9 cellular contexts compared by ENCODE assay signal in the genomic region with DNA sequence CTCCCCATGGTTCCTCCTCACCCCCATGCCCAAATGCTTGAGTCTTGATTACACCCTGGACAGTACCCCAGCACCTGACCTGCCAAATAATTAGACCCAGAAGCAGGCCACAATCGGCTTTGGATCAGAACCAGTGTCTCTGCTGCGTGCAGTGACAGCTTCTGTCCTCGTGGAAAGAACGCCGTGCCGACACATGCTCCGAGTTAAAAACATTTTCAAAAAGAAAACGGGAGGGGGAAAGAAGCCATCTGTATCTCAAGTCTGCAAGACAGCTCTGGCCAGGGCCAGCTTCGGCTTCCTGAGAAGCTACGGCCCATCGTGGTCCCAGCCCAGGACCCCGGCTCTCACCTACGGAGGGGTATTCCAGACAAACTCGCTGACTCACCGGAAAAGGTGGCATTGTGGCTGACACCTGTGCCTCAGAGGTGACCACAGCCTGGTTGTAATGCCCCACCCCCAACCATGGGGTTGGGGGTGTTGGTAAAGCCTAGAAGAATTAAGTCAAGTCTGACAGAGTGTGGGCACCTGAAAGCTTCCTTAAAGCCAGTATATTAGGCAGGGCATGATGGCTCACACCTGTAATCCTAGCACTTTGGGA. TPM values are rescaled to one million over a fixed set of nuclear protein-coding genes. Genes with fewer than 3 reads are reported as not detected.
DNase-seq lines count a peak whose midpoint lies in the region; ATAC-seq and TF ChIP-seq lines count a peak whose summit lies in the region.
"Had no signal": no experiment of that assay in that cellular context is flagged by ENCODE, and none has a peak within 500 bp of the region (broad histone marks: within the 10 kb centered on the region; RNA-seq: fewer than 3 reads in every experiment).

No MANE protein-coding gene starts in this region.

- peaks cover 27 to 79% of the 10 kb centered on the region in 2 experiments; a peak in 3 of 4 replicates for H3K79me1 ChIP-seq in IMR-90 (ENCODE audit: low read depth in 1 of 2, low read length in 2 of 2)

- H2BK20ac ChIP-seq in IMR-90 (ENCODE audit: low read depth, low read length) = no peak overlapping the region

- dilution Hi-C loops in IMR-90 (cut with HindIII; ENCODE audit: low sequenced_read_pairs, unreplicated experiment) = no loop called here

- peaks cover 24% of the 10 kb centered on the region for H3K4me1 ChIP-seq in IMR-90 (ENCODE audit: control insufficient read depth, insufficient read depth, low read length)
- peaks cover 4 to 64% (median 12%) of the 10 kb centered on the region in 3 donors for H3K4me1 ChIP-seq in esophagus squamous epithelium
- H3K4me1 ChIP-seq in sigmoid colon = peaks cover 0 to 71% (median 65%) of the 10 kb centered on the region in 4 donors
- peaks cover 6% of the 10 kb centered on the region for H3K4me1 ChIP-seq in colonic mucosa

- H3K4me2 ChIP-seq in IMR-90 (ENCODE audit: low read depth, low read length) = no peak overlapping the region

- no peak overlapping the region for H3K9ac ChIP-seq in IMR-90 (ENCODE audit: low read depth, low read length)
- H3K9ac ChIP-seq in colonic mucosa (ENCODE audit: low read depth in 2 of 2, low read length in 2 of 2) = no peak overlapping the region

- 56% methylated on average over 12 of the region's 15 CpGs; no CpG with 5 or more reads in 1 of the 2 experiments for WGBS in IMR-90 (ENCODE audit: extremely low coverage in 2 of 2, insufficient read length in 1 of 2), 2 experiments
- 84 to 90% methylated on average over 2 to 9 of the region's 15 CpGs for WGBS in esophagus squamous epithelium, 2 donors
- WGBS in sigmoid colon, 2 donors = 78 to 88% methylated on average over 15 of the region's 15 CpGs

- no peak overlapping the region for H2AK9ac ChIP-seq in IMR-90 (replicated peaks; ENCODE audit: low read depth, low read length, poor library complexity)

- DNase-seq in IMR-90 (no peak), esophagus squamous epithelium (lab: John Stamatoyannopoulos, UW) (no peak), sigmoid colon (no peak), colonic mucosa (no peak)
- DNase-seq in activated CD8-positive, alpha-beta T cell treated with anti-CD3 and anti-CD28 coated beads, Interleukin-2, amount 10 ng/mL, durations not matched to agents 7 days and 5 days = peak; percentile 48
- DNase-seq: NCI-H187 treated with DMSO at 0.1 percent for 48 hours had no signal

- H3K4me3 ChIP-seq in IMR-90 (ENCODE audit: insufficient read depth, low read depth, low read length) (no peak overlapping the region), esophagus squamous epithelium (no peak overlapping the region), sigmoid colon (peak overlapping the region in 1 of 4 donors; percentile 8), colonic mucosa (no peak overlapping the region)

- no peak overlapping the region for H4K8ac ChIP-seq in IMR-90 (ENCODE audit: low read depth in 2 of 2, low read length in 2 of 2)

- no peak overlapping the region for H2BK5ac ChIP-seq in IMR-90 (ENCODE audit: low read depth, low read length, poor library complexity, severe bottlenecking)

- H4K5ac ChIP-seq in IMR-90 (ENCODE audit: low read depth, low read length) = no peak overlapping the region

- in situ Hi-C loops in IMR-90 (cut with MboI; ENCODE audit: low sequenced_read_pairs) = no loop called here

- no peak for TF ChIP-seq RAD21 in IMR-90 (IDR thresholded peaks at IDR 0.05; ENCODE audit: low read length)

- no peak overlapping the region for H3K4me3 Mint-ChIP-seq in activated CD8-positive, alpha-beta T cell treated with anti-CD3 and anti-CD28 coated beads, Interleukin-2, amount 10 ng/mL, durations not matched to agents 7 days and 5 days

- H2BK15ac ChIP-seq in IMR-90 (ENCODE audit: low read depth, low read length) = no peak overlapping the region

- CTCF ChIA-PET in IMR-90 (lab: Yijun Ruan, JAX) = no interaction called here
- CTCF ChIA-PET in activated CD8-positive, alpha-beta T cell treated with anti-CD3 and anti-CD28 coated beads, Interleukin-2, amount 10 ng/mL, durations not matched to agents 7 days and 5 days (lab: Charles Lee) = interaction anchor here (1.7 kb wide), 1 partner anchor 109 kb away, joined by 7 read pairs; no protein-coding TSS in a partner anchor

- H4K91ac ChIP-seq in IMR-90 (ENCODE audit: insufficient read depth, low read depth, low read length) = 0 out of 2 replicates have a peak overlapping the region, but pooled peaks have one; percentile 32

- peak overlapping the region; percentile 30; the same call in 1 of the 2 replicates for H2AK5ac ChIP-seq in IMR-90 (ENCODE audit: low read depth, low read length)

- 0 out of 2 replicates have a peak overlapping the region, but pooled peaks have one; percentile 15 for H3K14ac ChIP-seq in IMR-90 (replicated peaks; ENCODE audit: low read depth, low read length)

- peaks cover 31% of the 10 kb centered on the region for H3K36me3 ChIP-seq in IMR-90 (ENCODE audit: control insufficient read depth, insufficient read depth, low read length)
- H3K36me3 ChIP-seq in esophagus squamous epithelium = peaks cover 0 to 70% (median 0%) of the 10 kb centered on the region in 3 donors
- H3K36me3 ChIP-seq in sigmoid colon = no peaks in the 10 kb centered on the region
- H3K36me3 ChIP-seq in colonic mucosa = no peaks in the 10 kb centered on the region

- H3K9me3 ChIP-seq in IMR-90 (ENCODE audit: control insufficient read depth, insufficient read depth, low read length) (no peaks in the 10 kb centered on the region), esophagus squamous epithelium (no peaks in the 10 kb centered on the region), sigmoid colon (no peaks in the 10 kb centered on the region), colonic mucosa (no peaks in the 10 kb centered on the region)

- no peak for TF ChIP-seq EP300 in sigmoid colon (IDR thresholded peaks at IDR 0.05)

- H3K27ac Mint-ChIP-seq in activated CD8-positive, alpha-beta T cell treated with anti-CD3 and anti-CD28 coated beads, Interleukin-2, amount 10 ng/mL, durations not matched to agents 7 days and 5 days = no peak overlapping the region

- TF ChIP-seq POLR2A in IMR-90 (IDR thresholded peaks at IDR 0.05; ENCODE audit: low read depth, low read length) (no peak), esophagus squamous epithelium (IDR thresholded peaks at IDR 0.05) (no peak), sigmoid colon (IDR thresholded peaks at IDR 0.05) (no peak)

- H3K27me3 ChIP-seq in IMR-90 (ENCODE audit: control insufficient read depth, insufficient read depth, low read length) = no peaks in the 10 kb centered on the region
- H3K27me3 ChIP-seq in esophagus squamous epithelium = no peaks in the 10 kb centered on the region
- H3K27me3 ChIP-seq in sigmoid colon = no peaks in the 10 kb centered on the region
- H3K27me3 ChIP-seq in colonic mucosa = no peaks in the 10 kb centered on the region

- H3K9me3 Mint-ChIP-seq in activated CD8-positive, alpha-beta T cell treated with anti-CD3 and anti-CD28 coated beads, Interleukin-2, amount 10 ng/mL, durations not matched to agents 7 days and 5 days (ENCODE audit: insufficient read depth) = no peaks in the 10 kb centered on the region
- H3K9me3 Mint-ChIP-seq: IgD-negative memory B cell had no signal

- H3K9me1 ChIP-seq in IMR-90 (ENCODE audit: insufficient read depth, low read length) = peaks cover 29% of the 10 kb centered on the region

- no peak overlapping the region for H3K18ac ChIP-seq in IMR-90 (ENCODE audit: low read depth, low read length)

- H3K56ac ChIP-seq in IMR-90 (ENCODE audit: extremely low read depth, insufficient read depth, low read length) = no peak overlapping the region

- H3K36me3 Mint-ChIP-seq in activated CD8-positive, alpha-beta T cell treated with anti-CD3 and anti-CD28 coated beads, Interleukin-2, amount 10 ng/mL, durations not matched to agents 7 days and 5 days (ENCODE audit: low read depth) = peaks cover 49% of the 10 kb centered on the region
- H3K36me3 Mint-ChIP-seq: IgD-negative memory B cell had no signal

- no TSS peak for BruUV-seq in IMR-90 (replicated peaks; lab: Mats Ljungman, UMichigan)

- H2BK120ac ChIP-seq in IMR-90 (ENCODE audit: low read depth, low read length) = no peak overlapping the region

- no peak overlapping the region; the same call in 1 of the 2 replicates for H3K23ac ChIP-seq in IMR-90 (ENCODE audit: low read depth, low read length)

- POLR2A ChIA-PET in IMR-90 (lab: Charles Lee; ENCODE audit: unreplicated experiment) = no interaction called here
- POLR2A ChIA-PET in activated CD8-positive, alpha-beta T cell treated with anti-CD3 and anti-CD28 coated beads, Interleukin-2, amount 10 ng/mL, durations not matched to agents 7 days and 5 days (lab: Charles Lee) = no interaction called here

- peaks cover 72% of the 10 kb centered on the region for H3K4me1 Mint-ChIP-seq in activated CD8-positive, alpha-beta T cell treated with anti-CD3 and anti-CD28 coated beads, Interleukin-2, amount 10 ng/mL, durations not matched to agents 7 days and 5 days (ENCODE audit: low read depth)

- intact Hi-C loops in IMR-90 (cut with micrococcal nuclease) = no loop called here
- intact Hi-C loops in esophagus squamous epithelium (cut with DNase I) = no loop called here
- intact Hi-C loops in sigmoid colon (cut with DNase I) = no loop called here
- intact Hi-C loops in colonic mucosa (cut with DNase I) = no loop called here

- ATAC-seq in IMR-90 (ENCODE audit: low read depth) (no peak), GM19455 (IDR thresholded peaks at IDR 0.05; ENCODE audit: unreplicated experiment) (no peak), HG03460 (IDR thresholded peaks at IDR 0.05; ENCODE audit: unreplicated experiment) (no peak)
- peak; percentile 38 for ATAC-seq in activated CD8-positive, alpha-beta T cell treated with anti-CD3 and anti-CD28 coated beads, Interleukin-2, amount 10 ng/mL, durations not matched to agents 7 days and 5 days

- TF ChIP-seq CTCF in IMR-90 (conservative IDR thresholded peaks at IDR 0.05; ENCODE audit: low read depth, low read length) (no peak), esophagus squamous epithelium (IDR thresholded peaks at IDR 0.05) (no peak), sigmoid colon (IDR thresholded peaks at IDR 0.05) (no peak), colonic mucosa (IDR thresholded peaks at IDR 0.05) (no peak)

- peaks cover 31% of the 10 kb centered on the region for H4K20me1 ChIP-seq in IMR-90 (ENCODE audit: insufficient read depth, low read length)

- H3K27ac ChIP-seq in IMR-90 (ENCODE audit: insufficient read depth, low read length) = no peak overlapping the region
- peak overlapping the region in 3 of 4 donors; percentile 6 to 39 (median 25) for H3K27ac ChIP-seq in esophagus squamous epithelium
- peak overlapping the region in 3 of 4 donors; percentile 20 to 62 (median 55) for H3K27ac ChIP-seq in sigmoid colon
- H3K27ac ChIP-seq in colonic mucosa = no peak overlapping the region

- H3K27me3 Mint-ChIP-seq in activated CD8-positive, alpha-beta T cell treated with anti-CD3 and anti-CD28 coated beads, Interleukin-2, amount 10 ng/mL, durations not matched to agents 7 days and 5 days (ENCODE audit: low read depth) = no peaks in the 10 kb centered on the region
- H3K27me3 Mint-ChIP-seq: IgD-negative memory B cell had no signal

- H3K4ac ChIP-seq in IMR-90 (ENCODE audit: low read depth, low read length) = peak overlapping the region; percentile 59; the same call in 1 of the 2 replicates

- peak overlapping the region; percentile 5 for H2AFZ ChIP-seq in IMR-90 (replicated peaks; ENCODE audit: low read length, poor library complexity)

RNA-seq across cellular contexts. Expression of gene SSBP3, which starts 25.8 kb away (rescaled TPM):
- total RNA-seq in IMR-90 (2012; rRNA removed) (9.7 and 10.9 TPM in 2 replicates), esophagus squamous epithelium (10 to 100 TPM; 17.1 to 25.4 (median 21.5) TPM), sigmoid colon (10 to 100 TPM; 27.4 to 38.5 (median 34.8) TPM), colonic mucosa (10 to 100 TPM; 63.8 to 76.5 TPM)
- polyA plus RNA-seq in IMR-90 (2012; rRNA removed) (39.6 and 40.6 TPM in 2 replicates), sigmoid colon (10 to 100 TPM; 40.1 to 62.5 (median 41.8) TPM)
- polyA plus RNA-seq in IMR-90 (2012; cell fraction: cytosol; rRNA removed) = 18.9 and 49.8 TPM in 2 replicates
- polyA plus RNA-seq in IMR-90 (2012; cell fraction: nucleus; rRNA removed; ENCODE audit: low replicate concordance) = 36.1 and 36.7 TPM in 2 replicates
- total RNA-seq in activated CD8-positive, alpha-beta T cell treated with anti-CD3 and anti-CD28 coated beads, Interleukin-2, amount 10 ng/mL, durations not matched to agents 7 days and 5 days = 100 to 1,000 TPM; 109 to 111 TPM

Comparison
In these comparisons a context has a peak if more than half of its experiments do, and no peak if none do; other contexts are left out.
1. H3K27ac ChIP-seq: peak in esophagus squamous epithelium (3 of 4) and sigmoid colon (3 of 4); none in IMR-90 (single experiment) and colonic mucosa (single experiment).